Comparison of ENCODE assay signal across 1 cellular context in the genomic region with DNA sequence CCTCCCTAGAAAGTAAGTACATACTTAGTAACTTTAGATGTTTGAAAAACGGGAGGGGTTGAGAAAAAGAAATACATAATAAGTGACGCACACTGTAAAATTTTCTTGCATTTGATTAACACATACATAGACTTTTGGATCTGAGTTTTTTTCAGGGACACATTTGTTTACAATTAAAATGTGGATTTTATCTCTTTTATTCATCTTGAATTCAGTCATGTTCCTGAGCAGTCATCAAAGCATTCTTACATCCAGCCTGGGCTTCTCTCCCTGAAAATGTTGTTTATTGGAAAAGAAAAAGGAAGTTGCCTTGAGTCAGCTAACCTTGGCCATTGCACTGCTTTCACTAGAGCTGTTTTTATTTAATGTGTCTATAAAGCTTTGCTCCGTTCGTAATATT.
TF ChIP-seq lines count a peak whose summit lies in the region.

No MANE protein-coding gene starts in this region.

TF ChIP-seq in endothelial cell of umbilical vein, 7 proteins besides CTCF, POLR2A, EP300 and RAD21:
- TF ChIP-seq EZH2 (IDR thresholded peaks at IDR 0.05; ENCODE audit: borderline replicate concordance, low read depth, low read length, severe bottlenecking): no peak
- TF ChIP-seq FOS (IDR thresholded peaks at IDR 0.05; ENCODE audit: borderline replicate concordance, insufficient read depth, low read length): peak; percentile 38
- no peak for TF ChIP-seq POLR2AphosphoS5 (IDR thresholded peaks at IDR 0.05; ENCODE audit: insufficient read depth, low read depth, low read length)
- no peak for TF ChIP-seq JUN (IDR thresholded peaks at IDR 0.05; ENCODE audit: borderline replicate concordance, insufficient read depth, insufficient read length, low read depth)
- TF ChIP-seq, protein P1, sequence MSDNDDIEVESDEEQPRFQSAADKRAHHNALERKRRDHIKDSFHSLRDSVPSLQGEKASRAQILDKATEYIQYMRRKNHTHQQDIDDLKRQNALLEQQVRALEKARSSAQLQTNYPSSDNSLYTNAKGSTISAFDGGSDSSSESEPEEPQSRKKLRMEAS (IDR thresholded peaks at IDR 0.05; ENCODE audit: insufficient read depth, insufficient read length): no peak
- peak; percentile 43 for TF ChIP-seq GATA2 (IDR thresholded peaks at IDR 0.05; ENCODE audit: insufficient read depth, insufficient read length, low read depth, low read length)
- TF ChIP-seq MYC (IDR thresholded peaks at IDR 0.05; ENCODE audit: low read depth, low read length): no peak
